2 cellular contexts compared by ENCODE assay signal in the genomic region with DNA sequence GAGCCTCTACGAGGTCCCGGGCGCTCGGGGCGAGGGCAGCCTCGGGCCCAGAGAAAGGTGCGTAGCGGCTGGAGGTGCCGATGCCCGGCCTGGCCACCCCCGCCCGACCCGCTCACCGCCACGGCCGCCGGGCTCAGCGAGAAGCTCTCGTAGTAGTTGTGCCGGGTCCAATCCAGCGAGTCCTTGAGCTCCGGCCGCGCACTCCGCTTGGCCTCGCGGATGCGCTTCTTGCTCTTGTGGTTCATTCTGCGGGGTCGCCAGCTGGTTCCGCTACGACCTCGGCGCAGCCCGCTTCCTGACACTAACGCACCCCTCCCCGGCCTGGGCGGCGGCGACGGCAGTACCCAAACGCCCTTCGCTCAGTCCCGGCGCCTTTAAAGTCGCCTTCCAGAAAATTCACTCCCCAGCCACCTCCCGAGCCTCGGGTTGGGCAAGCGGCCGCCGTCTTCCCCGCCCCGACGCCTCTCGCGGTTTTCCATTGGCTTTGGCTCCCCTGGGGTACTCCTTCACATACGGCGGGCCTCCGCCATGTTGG.
TF ChIP-seq lines count a peak whose summit lies in the region.

A gene (minus strand): TSS at position 376 of the 535 bp plus-strand sequence. CDS start 131 bp downstream, at position 245.

TF ChIP-seq in IMR-90, 13 proteins besides CTCF, POLR2A, EP300 and RAD21:
- 0 out of 2 replicates have a peak, but pooled peaks have one; percentile 10 for TF ChIP-seq MXI1 (IDR thresholded peaks at IDR 0.05; ENCODE audit: borderline replicate concordance, low read depth, low read length)
- no peak for TF ChIP-seq MAFK (IDR thresholded peaks at IDR 0.05; ENCODE audit: low read depth, low read length)
- TF ChIP-seq SMC3 (IDR thresholded peaks at IDR 0.05; ENCODE audit: low read depth, low read length) = no peak
- TF ChIP-seq RCOR1 (IDR thresholded peaks at IDR 0.05; ENCODE audit: insufficient replicate concordance, low read length) = no peak
- TF ChIP-seq, protein P1, sequence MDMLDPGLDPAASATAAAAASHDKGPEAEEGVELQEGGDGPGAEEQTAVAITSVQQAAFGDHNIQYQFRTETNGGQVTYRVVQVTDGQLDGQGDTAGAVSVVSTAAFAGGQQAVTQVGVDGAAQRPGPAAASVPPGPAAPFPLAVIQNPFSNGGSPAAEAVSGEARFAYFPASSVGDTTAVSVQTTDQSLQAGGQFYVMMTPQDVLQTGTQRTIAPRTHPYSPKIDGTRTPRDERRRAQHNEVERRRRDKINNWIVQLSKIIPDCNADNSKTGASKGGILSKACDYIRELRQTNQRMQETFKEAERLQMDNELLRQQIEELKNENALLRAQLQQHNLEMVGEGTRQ (IDR thresholded peaks at IDR 0.05; ENCODE audit: low read depth, low read length) = no peak; the same call in 1 of the 2 replicates
- no peak for TF ChIP-seq CHD1 (IDR thresholded peaks at IDR 0.05; ENCODE audit: low read depth, low read length)
- TF ChIP-seq CEBPB (IDR thresholded peaks at IDR 0.05; ENCODE audit: low read depth, low read length) = peak; percentile 88
- TF ChIP-seq FOS (IDR thresholded peaks at IDR 0.05; ENCODE audit: low read depth, low read length) = no peak
- TF ChIP-seq NFE2L2 (IDR thresholded peaks at IDR 0.05; ENCODE audit: low read depth, low read length) = no peak
- TF ChIP-seq, protein P2, sequence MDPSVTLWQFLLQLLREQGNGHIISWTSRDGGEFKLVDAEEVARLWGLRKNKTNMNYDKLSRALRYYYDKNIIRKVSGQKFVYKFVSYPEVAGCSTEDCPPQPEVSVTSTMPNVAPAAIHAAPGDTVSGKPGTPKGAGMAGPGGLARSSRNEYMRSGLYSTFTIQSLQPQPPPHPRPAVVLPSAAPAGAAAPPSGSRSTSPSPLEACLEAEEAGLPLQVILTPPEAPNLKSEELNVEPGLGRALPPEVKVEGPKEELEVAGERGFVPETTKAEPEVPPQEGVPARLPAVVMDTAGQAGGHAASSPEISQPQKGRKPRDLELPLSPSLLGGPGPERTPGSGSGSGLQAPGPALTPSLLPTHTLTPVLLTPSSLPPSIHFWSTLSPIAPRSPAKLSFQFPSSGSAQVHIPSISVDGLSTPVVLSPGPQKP (IDR thresholded peaks at IDR 0.05; ENCODE audit: borderline replicate concordance, low read depth, low read length) = no peak
- TF ChIP-seq MAZ (IDR thresholded peaks at IDR 0.05; ENCODE audit: borderline replicate concordance, low read depth, low read length) = peak; percentile 84; the same call in 1 of the 2 replicates
- TF ChIP-seq RFX5 (IDR thresholded peaks at IDR 0.05; ENCODE audit: low read depth, low read length) = no peak
- TF ChIP-seq BHLHE40 (IDR thresholded peaks at IDR 0.05; ENCODE audit: low read depth, low read length) = no peak; the same call in 1 of the 2 replicates
TF ChIP-seq in IMR-90: peak in this region for 3.

TF ChIP-seq in neural cell, 6 proteins besides CTCF, POLR2A, EP300 and RAD21 (continued from another document):
- TF ChIP-seq MXI1 (conservative IDR thresholded peaks at IDR 0.05; ENCODE audit: poor library complexity, severe bottlenecking) (no peak), EZH2 (IDR thresholded peaks at IDR 0.05; ENCODE audit: borderline replicate concordance, insufficient read depth, low read length, poor library complexity, severe bottlenecking) (no peak), SMC3 (conservative IDR thresholded peaks at IDR 0.05; ENCODE audit: poor library complexity) (no peak), POLR2AphosphoS5 (IDR thresholded peaks at IDR 0.05) (peak; percentile 76)
- TF ChIP-seq, protein P3, sequence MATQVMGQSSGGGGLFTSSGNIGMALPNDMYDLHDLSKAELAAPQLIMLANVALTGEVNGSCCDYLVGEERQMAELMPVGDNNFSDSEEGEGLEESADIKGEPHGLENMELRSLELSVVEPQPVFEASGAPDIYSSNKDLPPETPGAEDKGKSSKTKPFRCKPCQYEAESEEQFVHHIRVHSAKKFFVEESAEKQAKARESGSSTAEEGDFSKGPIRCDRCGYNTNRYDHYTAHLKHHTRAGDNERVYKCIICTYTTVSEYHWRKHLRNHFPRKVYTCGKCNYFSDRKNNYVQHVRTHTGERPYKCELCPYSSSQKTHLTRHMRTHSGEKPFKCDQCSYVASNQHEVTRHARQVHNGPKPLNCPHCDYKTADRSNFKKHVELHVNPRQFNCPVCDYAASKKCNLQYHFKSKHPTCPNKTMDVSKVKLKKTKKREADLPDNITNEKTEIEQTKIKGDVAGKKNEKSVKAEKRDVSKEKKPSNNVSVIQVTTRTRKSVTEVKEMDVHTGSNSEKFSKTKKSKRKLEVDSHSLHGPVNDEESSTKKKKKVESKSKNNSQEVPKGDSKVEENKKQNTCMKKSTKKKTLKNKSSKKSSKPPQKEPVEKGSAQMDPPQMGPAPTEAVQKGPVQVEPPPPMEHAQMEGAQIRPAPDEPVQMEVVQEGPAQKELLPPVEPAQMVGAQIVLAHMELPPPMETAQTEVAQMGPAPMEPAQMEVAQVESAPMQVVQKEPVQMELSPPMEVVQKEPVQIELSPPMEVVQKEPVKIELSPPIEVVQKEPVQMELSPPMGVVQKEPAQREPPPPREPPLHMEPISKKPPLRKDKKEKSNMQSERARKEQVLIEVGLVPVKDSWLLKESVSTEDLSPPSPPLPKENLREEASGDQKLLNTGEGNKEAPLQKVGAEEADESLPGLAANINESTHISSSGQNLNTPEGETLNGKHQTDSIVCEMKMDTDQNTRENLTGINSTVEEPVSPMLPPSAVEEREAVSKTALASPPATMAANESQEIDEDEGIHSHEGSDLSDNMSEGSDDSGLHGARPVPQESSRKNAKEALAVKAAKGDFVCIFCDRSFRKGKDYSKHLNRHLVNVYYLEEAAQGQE (IDR thresholded peaks at IDR 0.05; ENCODE audit: borderline replicate concordance) = peak; percentile 24
